ENCODE assay signal across 8 cellular contexts in genomic region chr1:241423541-241424479, GRCh38.
DNase-seq lines count a peak whose midpoint lies in the region; ATAC-seq, FAIRE-seq and TF ChIP-seq lines count a peak whose summit lies in the region.

No MANE protein-coding gene starts in this region.

- H3K79me2 ChIP-seq in MM.1S (ENCODE audit: low read length) = no peaks in the 10 kb centered on the region

- peak overlapping the region; percentile 32 for H3K4me3 Mint-ChIP-seq in activated T-cell treated with anti-CD3 and anti-CD28 coated beads, Interleukin-2, amount 50 U/mL, for 24 hours
- H3K4me3 Mint-ChIP-seq in activated CD8-positive, alpha-beta memory T cell treated with anti-CD3 and anti-CD28 coated beads, Interleukin-2, amount 10 ng/mL, durations not matched to agents 7 days and 5 days = no peak overlapping the region
- peak overlapping the region; percentile 80 for H3K4me3 Mint-ChIP-seq in osteocyte (ENCODE audit: unreplicated experiment)

- H2AFZ ChIP-seq in MM.1S (ENCODE audit: low read length) = peak overlapping the region; percentile 55

- no peaks in the 10 kb centered on the region for H3K36me3 Mint-ChIP-seq in activated T-cell treated with anti-CD3 and anti-CD28 coated beads, Interleukin-2, amount 50 U/mL, for 24 hours (ENCODE audit: low read depth)
- H3K36me3 Mint-ChIP-seq in activated CD8-positive, alpha-beta memory T cell treated with anti-CD3 and anti-CD28 coated beads, Interleukin-2, amount 10 ng/mL, durations not matched to agents 7 days and 5 days = peaks cover 2% of the 10 kb centered on the region
- peaks cover 17% of the 10 kb centered on the region for H3K36me3 Mint-ChIP-seq in osteocyte (ENCODE audit: unreplicated experiment)

- H3F3A ChIP-seq in MM.1S (ENCODE audit: insufficient read depth, low read length) = no peaks in the 10 kb centered on the region

- peaks cover 4% of the 10 kb centered on the region for H3K4me1 Mint-ChIP-seq in activated T-cell treated with anti-CD3 and anti-CD28 coated beads, Interleukin-2, amount 50 U/mL, for 24 hours (ENCODE audit: low read depth)
- H3K4me1 Mint-ChIP-seq in activated CD8-positive, alpha-beta memory T cell treated with anti-CD3 and anti-CD28 coated beads, Interleukin-2, amount 10 ng/mL, durations not matched to agents 7 days and 5 days = peaks cover 2% of the 10 kb centered on the region
- H3K4me1 Mint-ChIP-seq in osteocyte (ENCODE audit: unreplicated experiment) = peaks cover 49% of the 10 kb centered on the region

- no peak; the same call in 1 of the 2 replicates for TF ChIP-seq CTCF in MM.1S (IDR thresholded peaks at IDR 0.05; ENCODE audit: low read length)
- peak; percentile 39 for TF ChIP-seq CTCF in osteocyte (IDR thresholded peaks at IDR 0.05)

- H3K9ac ChIP-seq in MM.1S (ENCODE audit: low read length) = no peak overlapping the region

- CTCF ChIA-PET in activated CD8-positive, alpha-beta memory T cell treated with anti-CD3 and anti-CD28 coated beads, Interleukin-2, amount 10 ng/mL, durations not matched to agents 7 days and 5 days (lab: Charles Lee) = no interaction called here

- no peaks in the 10 kb centered on the region for H3K9me2 ChIP-seq in MM.1S (replicated peaks; ENCODE audit: insufficient read depth, low read length)

- TF ChIP-seq POLR2A in H54 (IDR thresholded peaks at IDR 0.05; ENCODE audit: low read depth, low read length) = peak; percentile 42

- no peak overlapping the region for H3K27ac ChIP-seq in MM.1S (ENCODE audit: low read length)

- peak; percentile 83 for ATAC-seq in activated CD8-positive, alpha-beta memory T cell treated with anti-CD3 and anti-CD28 coated beads, Interleukin-2, amount 10 ng/mL, durations not matched to agents 7 days and 5 days

- no peaks in the 10 kb centered on the region for H3K9me3 Mint-ChIP-seq in activated T-cell treated with anti-CD3 and anti-CD28 coated beads, Interleukin-2, amount 50 U/mL, for 24 hours
- no peaks in the 10 kb centered on the region for H3K9me3 Mint-ChIP-seq in activated CD8-positive, alpha-beta memory T cell treated with anti-CD3 and anti-CD28 coated beads, Interleukin-2, amount 10 ng/mL, durations not matched to agents 7 days and 5 days (ENCODE audit: low read depth)
- H3K9me3 Mint-ChIP-seq in osteocyte (ENCODE audit: unreplicated experiment) = peaks cover 23% of the 10 kb centered on the region

- no peaks in the 10 kb centered on the region for H4K20me1 ChIP-seq in MM.1S (ENCODE audit: insufficient read depth, low read length)

- peaks cover 66% of the 10 kb centered on the region for H3K27me3 Mint-ChIP-seq in activated T-cell treated with anti-CD3 and anti-CD28 coated beads, Interleukin-2, amount 50 U/mL, for 24 hours
- peaks cover 47% of the 10 kb centered on the region for H3K27me3 Mint-ChIP-seq in activated CD8-positive, alpha-beta memory T cell treated with anti-CD3 and anti-CD28 coated beads, Interleukin-2, amount 10 ng/mL, durations not matched to agents 7 days and 5 days
- H3K27me3 Mint-ChIP-seq in osteocyte (ENCODE audit: unreplicated experiment) = no peaks in the 10 kb centered on the region

- peak; percentile 35 for DNase-seq in activated T-cell treated with anti-CD3 and anti-CD28 coated beads, Interleukin-2, amount 50 U/mL, for 24 hours
- DNase-seq in activated T-cell treated with anti-CD3 and anti-CD28 coated beads, Interleukin-2, amount 50 U/mL, for 1 hour = no peak
- peak; percentile 23 for DNase-seq in H54 (ENCODE audit: insufficient read length, low spot score)
- DNase-seq in MM.1S = peak; percentile 21
- peak; percentile 49 for DNase-seq in activated CD8-positive, alpha-beta memory T cell treated with anti-CD3 and anti-CD28 coated beads, Interleukin-2, amount 10 ng/mL, durations not matched to agents 7 days and 5 days
- DNase-seq in globus pallidus (ENCODE audit: low spot score) = peak; percentile 14
- peak; percentile 85 for DNase-seq in osteocyte (ENCODE audit: extremely low spot score, unreplicated experiment)
- no peak for DNase-seq in HPDE6-E6E7 (ENCODE audit: extremely low spot score)

- peak overlapping the region; percentile 61 for H3K4me3 ChIP-seq in MM.1S (ENCODE audit: low read length)

- no peak overlapping the region for H3K27ac Mint-ChIP-seq in activated T-cell treated with anti-CD3 and anti-CD28 coated beads, Interleukin-2, amount 50 U/mL, for 24 hours
- no peak overlapping the region for H3K27ac Mint-ChIP-seq in activated CD8-positive, alpha-beta memory T cell treated with anti-CD3 and anti-CD28 coated beads, Interleukin-2, amount 10 ng/mL, durations not matched to agents 7 days and 5 days
- peak overlapping the region; percentile 81 for H3K27ac Mint-ChIP-seq in osteocyte (ENCODE audit: unreplicated experiment)

- FAIRE-seq in H54 (lab: Jason Lieb, UNC) = no peak

- no peaks in the 10 kb centered on the region for H3K9me3 ChIP-seq in MM.1S (replicated peaks; ENCODE audit: insufficient read depth, low read length)

- no peaks in the 10 kb centered on the region for H3K27me3 ChIP-seq in MM.1S (replicated peaks; ENCODE audit: insufficient read depth, low read length)

- H3K4me1 ChIP-seq in MM.1S (ENCODE audit: low read length) = no peaks in the 10 kb centered on the region

- H3K36me3 ChIP-seq in MM.1S (replicated peaks; ENCODE audit: insufficient read depth, low read length) = no peaks in the 10 kb centered on the region

- H3K4me2 ChIP-seq in MM.1S (ENCODE audit: low read depth, low read length) = peak overlapping the region; percentile 61

Comparison
In these comparisons a context has a peak if more than half of its experiments do, and no peak if none do; other contexts are left out.
1. DNase-seq: peak in activated T-cell treated with anti-CD3 and anti-CD28 coated beads, Interleukin-2, amount 50 U/mL, for 24 hours (single experiment), H54 (single experiment), MM.1S (single experiment), activated CD8-positive, alpha-beta memory T cell treated with anti-CD3 and anti-CD28 coated beads, Interleukin-2, amount 10 ng/mL, durations not matched to agents 7 days and 5 days (single experiment), globus pallidus (single experiment) and osteocyte (single experiment); none in activated T-cell treated with anti-CD3 and anti-CD28 coated beads, Interleukin-2, amount 50 U/mL, for 1 hour (single experiment) and HPDE6-E6E7 (single experiment).